ENCODE assay signal across 8 cellular contexts in the genomic region with DNA sequence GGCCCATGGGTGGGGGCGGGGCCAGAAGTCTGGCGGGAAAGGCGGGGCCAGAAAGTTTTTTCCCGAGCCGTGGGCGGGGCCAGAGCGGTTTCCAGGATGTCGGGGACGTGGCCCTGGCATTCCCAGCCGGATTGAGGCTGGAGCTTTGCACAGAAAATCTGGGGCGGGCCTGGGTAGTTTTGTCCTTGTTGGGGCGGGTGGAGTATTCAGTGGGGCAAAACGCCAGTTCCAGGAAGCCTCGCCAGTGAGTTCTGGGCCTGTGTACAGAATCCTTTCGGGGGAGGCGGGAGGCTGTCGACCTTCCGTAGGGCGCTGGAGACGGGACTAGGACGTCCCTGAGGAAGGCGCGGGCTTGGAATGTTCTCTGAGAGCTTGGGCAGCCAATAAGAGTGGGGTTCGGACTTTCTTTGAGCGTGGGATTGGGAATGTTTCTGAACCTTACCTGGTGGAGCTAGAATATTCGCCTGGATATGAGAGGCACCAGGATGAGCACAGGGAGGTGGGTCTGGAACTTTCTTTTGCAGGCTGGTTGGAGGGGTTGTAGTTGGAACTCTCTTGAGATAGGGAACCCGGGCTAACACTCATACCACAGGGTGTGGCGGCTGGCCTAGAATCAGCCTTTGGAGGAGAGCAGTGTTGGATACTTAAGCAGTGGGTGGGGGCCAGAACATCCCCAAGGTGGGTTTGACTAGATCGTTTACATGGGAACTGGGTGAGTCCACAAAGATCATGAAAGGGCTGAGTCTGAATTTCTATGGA. TPM values are rescaled to one million over a fixed set of nuclear protein-coding genes. Genes with fewer than 3 reads are reported as not detected.
DNase-seq lines count a peak whose midpoint lies in the region; ATAC-seq lines count a peak whose summit lies in the region.

No MANE protein-coding gene starts in this region.

- H3K27me3 Mint-ChIP-seq in activated CD8-positive, alpha-beta memory T cell treated with anti-CD3 and anti-CD28 coated beads, Interleukin-2, amount 10 ng/mL, durations not matched to agents 7 days and 5 days, result no peaks in the 10 kb centered on the region

- H3K4me3 Mint-ChIP-seq in activated CD8-positive, alpha-beta memory T cell treated with anti-CD3 and anti-CD28 coated beads, Interleukin-2, amount 10 ng/mL, durations not matched to agents 7 days and 5 days, result peak overlapping the region; percentile 85

- ATAC-seq in activated CD8-positive, alpha-beta memory T cell treated with anti-CD3 and anti-CD28 coated beads, Interleukin-2, amount 10 ng/mL, durations not matched to agents 7 days and 5 days, result peak; percentile 2
- peak; percentile 1 to 2 for ATAC-seq in activated naive CD4-positive, alpha-beta T cell treated with anti-CD3 and anti-CD28 coated beads, Interleukin-2, amount 50 U/mL, for 72 hours
- peak; percentile 1 for ATAC-seq in stimulated activated naive CD8-positive, alpha-beta T cell treated with anti-CD3 and anti-CD28 coated beads, Interleukin-15, Interleukin-2, amounts not matched to agents 100 U/mL and 50 U/mL, for 24 hours

- CTCF ChIA-PET in activated CD8-positive, alpha-beta memory T cell treated with anti-CD3 and anti-CD28 coated beads, Interleukin-2, amount 10 ng/mL, durations not matched to agents 7 days and 5 days (lab: Charles Lee), result interaction anchor here (0.9 to 5.2 kb wide), 9 partner anchors 12 to 245 kb away, joined by 3 to 106 read pairs (median 5); partner anchors contain the start of genes DHX34, INAFM1 and SAE1

- peaks cover 24% of the 10 kb centered on the region for H3K36me3 Mint-ChIP-seq in activated CD8-positive, alpha-beta memory T cell treated with anti-CD3 and anti-CD28 coated beads, Interleukin-2, amount 10 ng/mL, durations not matched to agents 7 days and 5 days
- H3K36me3 Mint-ChIP-seq in activated naive CD4-positive, alpha-beta T cell treated with anti-CD3 and anti-CD28 coated beads, Interleukin-2, amount 50 U/mL, for 72 hours, result peaks cover 19 to 41% of the 10 kb centered on the region in 2 donors

- no peaks in the 10 kb centered on the region for H3K9me3 Mint-ChIP-seq in activated CD8-positive, alpha-beta memory T cell treated with anti-CD3 and anti-CD28 coated beads, Interleukin-2, amount 10 ng/mL, durations not matched to agents 7 days and 5 days (ENCODE audit: low read depth)
- H3K9me3 Mint-ChIP-seq in activated naive CD4-positive, alpha-beta T cell treated with anti-CD3 and anti-CD28 coated beads, Interleukin-2, amount 50 U/mL, for 72 hours, result no peaks in the 10 kb centered on the region

- H3K27ac Mint-ChIP-seq in activated CD8-positive, alpha-beta memory T cell treated with anti-CD3 and anti-CD28 coated beads, Interleukin-2, amount 10 ng/mL, durations not matched to agents 7 days and 5 days, result peak overlapping the region; percentile 92
- H3K27ac Mint-ChIP-seq in activated naive CD4-positive, alpha-beta T cell treated with anti-CD3 and anti-CD28 coated beads, Interleukin-2, amount 50 U/mL, for 72 hours, result peak overlapping the region; percentile 95 to 97

- peak overlapping the region; percentile 67 for H3K4me3 ChIP-seq in iPS-11a (ENCODE audit: low read depth, low read length)

- peaks cover 27% of the 10 kb centered on the region for H3K4me1 Mint-ChIP-seq in activated CD8-positive, alpha-beta memory T cell treated with anti-CD3 and anti-CD28 coated beads, Interleukin-2, amount 10 ng/mL, durations not matched to agents 7 days and 5 days

- peak; percentile 49 for DNase-seq in activated CD8-positive, alpha-beta memory T cell treated with anti-CD3 and anti-CD28 coated beads, Interleukin-2, amount 10 ng/mL, durations not matched to agents 7 days and 5 days
- DNase-seq in activated CD8-positive, alpha-beta memory T cell treated with anti-CD3 and anti-CD28 coated beads, Interleukin-2, amount 50 U/mL, for 48 hours, result no peak
- no peak for DNase-seq in activated naive CD4-positive, alpha-beta T cell treated with anti-CD3 and anti-CD28 coated beads, Interleukin-2, amount 50 U/mL, for 72 hours (ENCODE audit: low spot score in 2 of 2)
- no peak for DNase-seq in stimulated activated naive CD8-positive, alpha-beta T cell treated with anti-CD3 and anti-CD28 coated beads, Interleukin-15, Interleukin-2, amounts not matched to agents 100 U/mL and 50 U/mL, for 24 hours
- DNase-seq in HCEC 1CT (no peak), activated gamma-delta T cell treated with Interleukin-2 at 50 U/mL for 16 hours (no peak), DMS114 treated with DMSO at 0.1 percent for 48 hours (lab: John Stamatoyannopoulos, UW; ENCODE audit: unreplicated experiment) (no peak)

RNA-seq across cellular contexts. Expression of gene CCDC9, which starts 1.3 kb away (rescaled TPM):
- total RNA-seq in activated CD8-positive, alpha-beta memory T cell treated with anti-CD3 and anti-CD28 coated beads, Interleukin-2, amount 10 ng/mL, durations not matched to agents 7 days and 5 days, result 10 to 100 TPM; 24.8 to 27.6 TPM
- total RNA-seq in activated naive CD4-positive, alpha-beta T cell treated with anti-CD3 and anti-CD28 coated beads, Interleukin-2, amount 50 U/mL, for 72 hours, result 10 to 100 TPM; 50.0 to 60.2 TPM

RNA-seq across cellular contexts. Expression of gene INAFM1, which starts 17.1 kb away (rescaled TPM):
- 10 to 100 TPM in 1 of 2 experiments, 1 to 10 TPM in 1; 7.6 to 14.5 TPM for total RNA-seq in activated CD8-positive, alpha-beta memory T cell treated with anti-CD3 and anti-CD28 coated beads, Interleukin-2, amount 10 ng/mL, durations not matched to agents 7 days and 5 days
- 10 to 100 TPM; 16.9 to 20.0 TPM for total RNA-seq in activated naive CD4-positive, alpha-beta T cell treated with anti-CD3 and anti-CD28 coated beads, Interleukin-2, amount 50 U/mL, for 72 hours

RNA-seq across cellular contexts. Expression of gene BBC3, which starts 26.6 kb away (rescaled TPM):
- 10 to 100 TPM; 14.0 to 16.7 TPM for total RNA-seq in activated CD8-positive, alpha-beta memory T cell treated with anti-CD3 and anti-CD28 coated beads, Interleukin-2, amount 10 ng/mL, durations not matched to agents 7 days and 5 days
- total RNA-seq in activated naive CD4-positive, alpha-beta T cell treated with anti-CD3 and anti-CD28 coated beads, Interleukin-2, amount 50 U/mL, for 72 hours, result 10 to 100 TPM; 21.9 to 84.2 TPM

RNA-seq across cellular contexts. Expression of gene C5AR1, which starts 52.1 kb away (rescaled TPM):
- 1 to 10 TPM in 1 of 2 experiments, not detected in 1; 1.4 TPM for total RNA-seq in activated CD8-positive, alpha-beta memory T cell treated with anti-CD3 and anti-CD28 coated beads, Interleukin-2, amount 10 ng/mL, durations not matched to agents 7 days and 5 days
- total RNA-seq in activated naive CD4-positive, alpha-beta T cell treated with anti-CD3 and anti-CD28 coated beads, Interleukin-2, amount 50 U/mL, for 72 hours, result 1 to 10 TPM; 1.3 to 3.2 TPM
